ENCODE assay signal across 8 cellular contexts in genomic region chr14:80954771-80955299, GRCh38. TPM values are rescaled to one million over a fixed set of nuclear protein-coding genes. Genes with fewer than 3 reads are reported as not detected.
DNase-seq lines count a peak whose midpoint lies in the region; ATAC-seq and TF ChIP-seq lines count a peak whose summit lies in the region.

No MANE protein-coding gene starts in this region.

- TF ChIP-seq CTCF in GM12874 (IDR thresholded peaks at IDR 0.05; ENCODE audit: insufficient read depth, low read depth, low read length) = peak; percentile 64

- H3K36me3 ChIP-seq in Karpas-422 (ENCODE audit: insufficient read depth, low read length) (no peaks in the 10 kb centered on the region), neuron (ENCODE audit: insufficient read depth, low read length) (no peaks in the 10 kb centered on the region), stomach smooth muscle (ENCODE audit: control insufficient read depth in 2 of 2, insufficient read depth in 2 of 2, low read length in 2 of 2) (no peaks in the 10 kb centered on the region)

- H3K4me3 ChIP-seq in Karpas-422 (ENCODE audit: low read length) = peak overlapping the region; percentile 60
- peak overlapping the region; percentile 42 for H3K4me3 ChIP-seq in neuron (ENCODE audit: low read length)
- peak overlapping the region; percentile 72 to 83 for H3K4me3 ChIP-seq in stomach smooth muscle (ENCODE audit: low read length in 2 of 2)

- H3K4me1 ChIP-seq in Karpas-422 (ENCODE audit: low read length) = peaks cover 25% of the 10 kb centered on the region
- H3K4me1 ChIP-seq in neuron (ENCODE audit: insufficient read depth, low read length) = no peaks in the 10 kb centered on the region
- H3K4me1 ChIP-seq in stomach smooth muscle (ENCODE audit: control insufficient read depth, insufficient read depth, low read length) = no peaks in the 10 kb centered on the region

- H4K20me1 ChIP-seq in Karpas-422 (ENCODE audit: insufficient read depth, low read depth, low read length) = no peaks in the 10 kb centered on the region

- H3K9ac ChIP-seq in Karpas-422 (ENCODE audit: low read length) (peak overlapping the region; percentile 46), stomach smooth muscle (ENCODE audit: low read length in 2 of 2) (no peak overlapping the region)

- H3K27me3 ChIP-seq in Karpas-422 (ENCODE audit: low read length) (no peaks in the 10 kb centered on the region), neuron (ENCODE audit: insufficient read depth, low read length) (peaks cover 28% of the 10 kb centered on the region), stomach smooth muscle (ENCODE audit: control insufficient read depth in 1 of 2, insufficient read depth in 2 of 2, low read length in 2 of 2) (peaks cover 0 to 5% of the 10 kb centered on the region in 2 donors)

- no peaks in the 10 kb centered on the region for H3K79me2 ChIP-seq in Karpas-422 (ENCODE audit: low read length)

- H2AFZ ChIP-seq in Karpas-422 (ENCODE audit: low read length) (peak overlapping the region; percentile 62; the same call in 1 of the 2 replicates), neuron (ENCODE audit: low read depth, low read length) (peak overlapping the region; percentile 77)

- ATAC-seq in GM21528 (IDR thresholded peaks at IDR 0.05; ENCODE audit: low FRiP score, unreplicated experiment) = no peak

- H3K27ac ChIP-seq in Karpas-422 (ENCODE audit: low read length) = no peak overlapping the region
- no peak overlapping the region for H3K27ac ChIP-seq in stomach smooth muscle (ENCODE audit: low read length)

- peak overlapping the region; percentile 65 for H3K4me2 ChIP-seq in Karpas-422 (ENCODE audit: low read depth, low read length, poor library complexity, severe bottlenecking)

- DNase-seq in Karpas-422 (peak; percentile 92), SHP77 treated with DMSO at 0.1 percent for 48 hours (lab: John Stamatoyannopoulos, UW) (peak; percentile 31), germinal center (ENCODE audit: low spot score) (peak; percentile 71)
- peak in 3 of 4 experiments; percentile 30 to 55 (median 49) for DNase-seq in activated naive CD4-positive, alpha-beta T cell (lab: John Stamatoyannopoulos, UW)

- H3K9me3 ChIP-seq in Karpas-422 (ENCODE audit: low read length) (no peaks in the 10 kb centered on the region), neuron (ENCODE audit: low read length) (no peaks in the 10 kb centered on the region), stomach smooth muscle (ENCODE audit: control insufficient read depth in 2 of 2, low read length in 2 of 2) (no peaks in the 10 kb centered on the region)

- H3K9me2 ChIP-seq in Karpas-422 (replicated peaks; ENCODE audit: insufficient read depth, low read length) = no peaks in the 10 kb centered on the region

RNA-seq across cellular contexts. Expression of gene TSHR, which starts 0.6 kb away (rescaled TPM):
- not detected in 2 replicates for total RNA-seq in Karpas-422 (2014; rRNA removed; shearing (Covaris generic); ENCODE audit: low replicate concordance)

RNA-seq across cellular contexts. Expression of gene CEP128, which starts 13.3 kb away (rescaled TPM):
- 28.3 and 29.3 TPM in 2 replicates for total RNA-seq in Karpas-422 (2014; rRNA removed; shearing (Covaris generic); ENCODE audit: low replicate concordance)

Comparison
In these comparisons a context has a peak if more than half of its experiments do, and no peak if none do; other contexts are left out.
1. DNase-seq: peak in every context shown above with its lines; median percentile 92 in Karpas-422; 71 in germinal center; 49 in activated naive CD4-positive, alpha-beta T cell; 31 in SHP77 treated with DMSO at 0.1 percent for 48 hours.